In genomic region chr4:179698321-179698720, GRCh38 we compare ENCODE assay signal across 33 cellular contexts.
"Had no signal": no experiment of that assay in that cellular context is flagged by ENCODE, and none has a peak within 500 bp of the region (broad histone marks: within the 10 kb centered on the region; RNA-seq: fewer than 3 reads in every experiment).

No MANE protein-coding gene starts in this region.

- H3K27me3 ChIP-seq: breast epithelium, cardiac muscle cell, esophagus muscularis mucosa, foreskin keratinocyte, gastrocnemius medialis, heart left ventricle had no signal

- DNase-seq: activated CD4-positive, alpha-beta memory T cell treated with anti-CD3 and anti-CD28 coated beads, Interleukin-2, amount 10 ng/mL, durations not matched to agents 7 days and 5 days; activated CD4-positive, alpha-beta T cell treated with anti-CD3 and anti-CD28 coated beads for 1 hour; activated CD4-positive, alpha-beta T cell treated with anti-CD3 and anti-CD28 coated beads for 4 hours; activated CD4-positive, alpha-beta T cell treated with anti-CD3 and anti-CD28 coated beads, Interleukin-2, amount 10 ng/mL, durations not matched to agents 7 days and 5 days; activated CD4-positive, alpha-beta T cell treated with anti-CD3 and anti-CD28 coated beads, Interleukin-2, amount 50 U/mL, for 4 hours; activated CD8-positive, alpha-beta memory T cell treated with anti-CD3 and anti-CD28 coated beads, Interleukin-2, amount 50 U/mL, for 48 hours; activated effector memory CD4-positive, alpha-beta T cell treated with Interleukin-2 at 50 U/mL for 16 hours; activated gamma-delta T cell treated with Interleukin-2 at 50 U/mL for 16 hours; activated naive CD4-positive, alpha-beta T cell treated with anti-CD3 and anti-CD28 coated beads, Interleukin-2, amount 50 U/mL, for 16 hours; activated naive CD4-positive, alpha-beta T cell treated with Interleukin-2 at 50 U/mL for 16 hours; activated T-cell treated with anti-CD3 and anti-CD28 coated beads, Interleukin-2, amount 50 U/mL, for 4 hours; amniotic stem cell; central memory CD4-positive, alpha-beta T cell; cerebellar nuclear complex; dorsolateral prefrontal cortex; effector memory CD4-positive, alpha-beta T cell; endodermal cell; erythroblast; foreskin keratinocyte; gastrocnemius medialis; glutamatergic neuron; heart left ventricle; T-helper 2 cell had no signal

- H3K36me3 ChIP-seq: breast epithelium, cardiac muscle cell, esophagus muscularis mucosa, gastrocnemius medialis, heart left ventricle had no signal

- H3K9me3 Mint-ChIP-seq: activated CD4-positive, alpha-beta T cell treated with anti-CD3 and anti-CD28 coated beads, Interleukin-2, amount 10 ng/mL, durations not matched to agents 7 days and 5 days; brain; endodermal cell had no signal

- H3K4me3 Mint-ChIP-seq: activated CD4-positive, alpha-beta memory T cell treated with anti-CD3 and anti-CD28 coated beads, Interleukin-2, amount 10 ng/mL, durations not matched to agents 7 days and 5 days; activated CD4-positive, alpha-beta T cell treated with anti-CD3 and anti-CD28 coated beads, Interleukin-2, amount 10 ng/mL, durations not matched to agents 7 days and 5 days; activated naive CD8-positive, alpha-beta T cell; activated T-cell treated with anti-CD3 and anti-CD28 coated beads, Interleukin-2, amount 50 U/mL, for 4 hours; activated T-helper 17 cell treated with anti-CD3 and anti-CD28 coated beads, Interleukin-2, amount 50 U/mL, for 72 hours; brain; dendritic cell treated with granulocyte-macrophage colony-stimulating factor and Interleukin-4, amounts not matched to agents 40 ng/mL and 50 ng/mL, for 4 days; endodermal cell; WTC11 had no signal

- H3K27ac ChIP-seq: breast epithelium, cardiac muscle cell, coronary artery, dorsolateral prefrontal cortex, esophagus muscularis mucosa, foreskin keratinocyte, gastrocnemius medialis, heart left ventricle, VCaP had no signal

- H3K36me3 Mint-ChIP-seq: activated naive CD8-positive, alpha-beta T cell; brain; WTC11 had no signal

- H3K4me1 ChIP-seq: breast epithelium, esophagus muscularis mucosa, foreskin keratinocyte, gastrocnemius medialis, heart left ventricle had no signal

- ATAC-seq: activated T-cell treated with anti-CD3 and anti-CD28 coated beads, Interleukin-2, amount 50 U/mL, for 4 hours; activated T-helper 17 cell treated with anti-CD3 and anti-CD28 coated beads, Interleukin-2, amount 50 U/mL, for 72 hours; foreskin keratinocyte; gastrocnemius medialis; heart left ventricle; WTC11 had no signal

- H3K4me3 ChIP-seq: breast epithelium, cardiac muscle cell, coronary artery, dorsolateral prefrontal cortex, esophagus muscularis mucosa, gastrocnemius medialis, heart left ventricle had no signal

- H3K9me3 ChIP-seq: breast epithelium, esophagus muscularis mucosa, gastrocnemius medialis had no signal

- H3K27me3 Mint-ChIP-seq: activated CD4-positive, alpha-beta memory T cell treated with anti-CD3 and anti-CD28 coated beads, Interleukin-2, amount 10 ng/mL, durations not matched to agents 7 days and 5 days; activated CD4-positive, alpha-beta T cell treated with anti-CD3 and anti-CD28 coated beads, Interleukin-2, amount 10 ng/mL, durations not matched to agents 7 days and 5 days; activated naive CD8-positive, alpha-beta T cell; activated T-helper 17 cell treated with anti-CD3 and anti-CD28 coated beads, Interleukin-2, amount 50 U/mL, for 72 hours; dendritic cell treated with granulocyte-macrophage colony-stimulating factor and Interleukin-4, amounts not matched to agents 40 ng/mL and 50 ng/mL, for 4 days had no signal

- H3K27ac Mint-ChIP-seq: activated CD4-positive, alpha-beta memory T cell treated with anti-CD3 and anti-CD28 coated beads, Interleukin-2, amount 10 ng/mL, durations not matched to agents 7 days and 5 days; activated CD4-positive, alpha-beta T cell treated with anti-CD3 and anti-CD28 coated beads, Interleukin-2, amount 10 ng/mL, durations not matched to agents 7 days and 5 days; activated naive CD8-positive, alpha-beta T cell; activated T-helper 17 cell treated with anti-CD3 and anti-CD28 coated beads, Interleukin-2, amount 50 U/mL, for 72 hours; brain; dendritic cell treated with granulocyte-macrophage colony-stimulating factor and Interleukin-4, amounts not matched to agents 40 ng/mL and 50 ng/mL, for 4 days; endodermal cell; WTC11 had no signal

- H3K4me1 Mint-ChIP-seq: activated CD4-positive, alpha-beta memory T cell treated with anti-CD3 and anti-CD28 coated beads, Interleukin-2, amount 10 ng/mL, durations not matched to agents 7 days and 5 days; activated CD4-positive, alpha-beta T cell treated with anti-CD3 and anti-CD28 coated beads, Interleukin-2, amount 10 ng/mL, durations not matched to agents 7 days and 5 days; activated T-helper 17 cell treated with anti-CD3 and anti-CD28 coated beads, Interleukin-2, amount 50 U/mL, for 72 hours; brain; WTC11 had no signal
